ENCODE assay signal across 1 cellular context in genomic region chr2:50782543-50782942, GRCh38.
TF ChIP-seq lines count a peak whose summit lies in the region.

No MANE protein-coding gene starts in this region.

TF ChIP-seq in H1, 55 proteins besides CTCF, POLR2A, EP300 and RAD21 (continued from another document):
- no peak for TF ChIP-seq SRF (IDR thresholded peaks at IDR 0.05; ENCODE audit: low read depth, low read length)
